14 cellular contexts compared by ENCODE assay signal in genomic region chr20:41306061-41306727, GRCh38. TPM values are rescaled to one million over a fixed set of nuclear protein-coding genes. Genes with fewer than 3 reads are reported as not detected.
DNase-seq lines count a peak whose midpoint lies in the region; ATAC-seq, FAIRE-seq and TF ChIP-seq lines count a peak whose summit lies in the region.
"Had no signal": no experiment of that assay in that cellular context is flagged by ENCODE, and none has a peak within 500 bp of the region (broad histone marks: within the 10 kb centered on the region; RNA-seq: fewer than 3 reads in every experiment).

No MANE protein-coding gene starts in this region.

- H3K36me3 ChIP-seq in HepG2 (replicated peaks in 1 of 2; ENCODE audit: control insufficient read depth in 1 of 2, insufficient read depth in 2 of 2, low read length in 2 of 2): no peaks in the 10 kb centered on the region

- BruUV-seq in HepG2 (replicated peaks; lab: Mats Ljungman, UMichigan): no TSS peak

- TF ChIP-seq CTCF in GM12865 (IDR thresholded peaks at IDR 0.05; ENCODE audit: insufficient read depth, low read depth, low read length, missing control alignments) (no peak), HepG2 (CRISPR knock-in tag; IDR thresholded peaks at IDR 0.05) (no peak)

- H3K9me3 ChIP-seq in HepG2 (ENCODE audit: low read length): no peaks in the 10 kb centered on the region

- H4K20me1 ChIP-seq in HepG2 (ENCODE audit: insufficient read depth, low read length): no peaks in the 10 kb centered on the region

- 95% methylated on average over 5 of the region's 5 CpGs for WGBS in HepG2 (ENCODE audit: low lambda C conversion rate)

- POLR2A ChIA-PET in HepG2 (lab: Yijun Ruan, JAX): no interaction called here

- H2AFZ ChIP-seq in HepG2 (ENCODE audit: low read length): no peak overlapping the region

- no peak for FAIRE-seq in HepG2 (lab: Jason Lieb, UNC)

- H3K4me2 ChIP-seq in HepG2 (ENCODE audit: low read depth, low read length): no peak overlapping the region

- TF ChIP-seq RAD21 in HepG2 (CRISPR knock-in tag; IDR thresholded peaks at IDR 0.05): no peak

- H3K27me3 ChIP-seq in HepG2 (ENCODE audit: control insufficient read depth in 1 of 2, insufficient read depth in 2 of 2, low read length in 2 of 2): no peaks in the 10 kb centered on the region

- TF ChIP-seq POLR2A in HepG2 (IDR thresholded peaks at IDR 0.05; ENCODE audit: insufficient read depth in 1 of 2, low read depth in 2 of 2, low read length in 2 of 2): no peak

- H3K27ac ChIP-seq in HepG2 (ENCODE audit: extremely low read length, insufficient read depth, low read length): no peak overlapping the region

- peaks cover 14% of the 10 kb centered on the region for H3K4me1 ChIP-seq in HepG2 (ENCODE audit: insufficient read depth, low read length)

- DNase-seq in GM12865 (ENCODE audit: low read depth): peak; percentile 70
- DNase-seq in NCI-H748 treated with DMSO at 0.1 percent for 48 hours (lab: John Stamatoyannopoulos, UW): no peak
- no peak for DNase-seq in HepG2 (ENCODE audit: low spot score)
- no peak for DNase-seq in SKM-1 (lab: John Stamatoyannopoulos, UW; ENCODE audit: unreplicated experiment)
- no peak for DNase-seq in midbrain (lab: John Stamatoyannopoulos, UW)
- DNase-seq: activated effector memory CD4-positive, alpha-beta T cell treated with Interleukin-2 at 50 U/mL for 16 hours; KG1; mesendoderm; NCI-H524 had no signal

- H3K4me3 ChIP-seq in GM12865 (ENCODE audit: low read depth, low read length): no peak overlapping the region
- no peak overlapping the region for H3K4me3 ChIP-seq in HepG2 (replicated peaks in 1 of 3; ENCODE audit: insufficient read depth in 1 of 3, low read depth in 2 of 3, low read length in 3 of 3)

- in situ Hi-C loops in HepG2 (cut with HindIII; ENCODE audit: extremely low pct_ligation_motif_present, low pct_unique_long_range_greater_than_20kb): no loop called here

- intact Hi-C loops in HepG2 (cut with micrococcal nuclease; ENCODE audit: unreplicated experiment): no loop called here

- ATAC-seq in GM19395 (IDR thresholded peaks at IDR 0.05; ENCODE audit: unreplicated experiment) (peak; percentile 87), HG02870 (IDR thresholded peaks at IDR 0.05; ENCODE audit: unreplicated experiment) (peak; percentile 86), HG03571 (IDR thresholded peaks at IDR 0.05; ENCODE audit: unreplicated experiment) (peak; percentile 88), HepG2 (no peak)
- ATAC-seq: sciatic nerve had no signal

- CTCF ChIA-PET in HepG2 (lab: Yijun Ruan, JAX; ENCODE audit: low intra/inter-chr PET ratio, low total read pairs): no interaction called here

- H3K79me2 ChIP-seq in HepG2 (ENCODE audit: insufficient read depth, low read length): peaks cover 2% of the 10 kb centered on the region

- H3K9ac ChIP-seq in HepG2 (ENCODE audit: insufficient read depth, low read depth, low read length): no peak overlapping the region

- TF ChIP-seq EP300 in HepG2 (IDR thresholded peaks at IDR 0.05; ENCODE audit: low read depth in 2 of 2, low read length in 2 of 2) (no peak), HepG2 (CRISPR knock-in tag; IDR thresholded peaks at IDR 0.05; ENCODE audit: borderline replicate concordance) (no peak)

TF ChIP-seq in HepG2, 621 proteins besides CTCF, POLR2A, EP300 and RAD21 (continues in another document):
- TF ChIP-seq NFIB (CRISPR knock-in tag; IDR thresholded peaks at IDR 0.05; ENCODE audit: borderline replicate concordance) (no peak), IKZF4 (CRISPR knock-in tag; IDR thresholded peaks at IDR 0.05; ENCODE audit: borderline replicate concordance, low read depth, not compliant biosample characterization) (no peak), ZNF678 (CRISPR knock-in tag; IDR thresholded peaks at IDR 0.05) (no peak), KLF6 (CRISPR knock-in tag; IDR thresholded peaks at IDR 0.05) (no peak), NR0B2 (CRISPR knock-in tag; IDR thresholded peaks at IDR 0.05) (no peak), SMARCE1 (IDR thresholded peaks at IDR 0.05; ENCODE audit: borderline replicate concordance) (no peak), TRAFD1 (CRISPR knock-in tag; IDR thresholded peaks at IDR 0.05; ENCODE audit: borderline replicate concordance) (no peak), SALL2 (CRISPR knock-in tag; IDR thresholded peaks at IDR 0.05) (no peak), TSC22D2 (CRISPR knock-in tag; IDR thresholded peaks at IDR 0.05; ENCODE audit: borderline replicate concordance) (no peak)
- TF ChIP-seq, protein P1, sequence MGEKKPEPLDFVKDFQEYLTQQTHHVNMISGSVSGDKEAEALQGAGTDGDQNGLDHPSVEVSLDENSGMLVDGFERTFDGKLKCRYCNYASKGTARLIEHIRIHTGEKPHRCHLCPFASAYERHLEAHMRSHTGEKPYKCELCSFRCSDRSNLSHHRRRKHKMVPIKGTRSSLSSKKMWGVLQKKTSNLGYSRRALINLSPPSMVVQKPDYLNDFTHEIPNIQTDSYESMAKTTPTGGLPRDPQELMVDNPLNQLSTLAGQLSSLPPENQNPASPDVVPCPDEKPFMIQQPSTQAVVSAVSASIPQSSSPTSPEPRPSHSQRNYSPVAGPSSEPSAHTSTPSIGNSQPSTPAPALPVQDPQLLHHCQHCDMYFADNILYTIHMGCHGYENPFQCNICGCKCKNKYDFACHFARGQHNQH (CRISPR knock-in tag; IDR thresholded peaks at IDR 0.05): no peak

RNA-seq across cellular contexts. Expression of gene ZHX3, which starts 11.3 kb away (rescaled TPM):
- 11.7 and 13.0 TPM in 2 replicates for total RNA-seq in HepG2 (2016; rRNA removed; fragmentation: Illumina TruSeq; extraction: Trizol)
- 7.8 and 8.9 TPM in 2 replicates for total RNA-seq in HepG2 (2016; cell fraction: cytosol; rRNA removed; fragmentation: Illumina TruSeq; extraction: Trizol; ENCODE audit: low read depth)
- total RNA-seq in HepG2 (2016; cell fraction: insoluble cytoplasmic fraction; rRNA removed; fragmentation: Illumina TruSeq; extraction: Trizol): 11.9 and 13.9 TPM in 2 replicates
- total RNA-seq in HepG2 (2016; cell fraction: membrane; rRNA removed; fragmentation: Illumina TruSeq; extraction: Trizol): 9.7 and 11.7 TPM in 2 replicates
- 13.8 and 17.1 TPM in 2 replicates for total RNA-seq in HepG2 (2016; cell fraction: nucleus; rRNA removed; fragmentation: Illumina TruSeq; extraction: Trizol)
- polyA plus RNA-seq in HepG2 (2011; rRNA removed): 8.1 and 8.4 TPM in 2 replicates
- polyA plus RNA-seq in HepG2 (2011; cell fraction: cytosol; rRNA removed): 3.7 and 3.9 TPM in 2 replicates
- 9.0 and 9.8 TPM in 2 replicates for polyA plus RNA-seq in HepG2 (2011; cell fraction: nucleus; rRNA removed)
- polyA plus RNA-seq in HepG2 (2012): 8.2 and 8.7 TPM in 2 replicates
- 8.5 and 10.7 TPM in 2 replicates for polyA plus RNA-seq in HepG2 (2016; cell fraction: cytosol; fragmentation: Illumina TruSeq; extraction: Trizol; ENCODE audit: low read depth)
- 11.8 and 13.5 TPM in 2 replicates for polyA plus RNA-seq in HepG2 (2016; cell fraction: insoluble cytoplasmic fraction; fragmentation: Illumina TruSeq; extraction: Trizol; ENCODE audit: low read depth)
- 8.4 and 11.6 TPM in 2 replicates for polyA plus RNA-seq in HepG2 (2016; cell fraction: membrane; fragmentation: Illumina TruSeq; extraction: Trizol; ENCODE audit: low read depth)
- 15.2 and 17.6 TPM in 2 replicates for polyA plus RNA-seq in HepG2 (2016; cell fraction: nucleus; fragmentation: Illumina TruSeq; extraction: Trizol; ENCODE audit: insufficient read depth, low read depth)
- polyA minus RNA-seq in HepG2 (2011; rRNA and poly(A)+ RNA removed; ENCODE audit: low replicate concordance): 14.5 and 16.9 TPM in 2 replicates
- 4.8 and 7.9 TPM in 2 replicates for polyA minus RNA-seq in HepG2 (2011; cell fraction: cytosol; rRNA and poly(A)+ RNA removed)
- 8.8 and 10.6 TPM in 2 replicates for polyA minus RNA-seq in HepG2 (2011; cell fraction: nucleus; rRNA and poly(A)+ RNA removed)

RNA-seq across cellular contexts. Expression of gene LPIN3, which starts 34.4 kb away (rescaled TPM):
- total RNA-seq in HepG2 (2016; rRNA removed; fragmentation: Illumina TruSeq; extraction: Trizol): 3.5 and 14.2 TPM in 2 replicates
- total RNA-seq in HepG2 (2016; cell fraction: cytosol; rRNA removed; fragmentation: Illumina TruSeq; extraction: Trizol; ENCODE audit: low read depth): 1.1 and 1.2 TPM in 2 replicates
- total RNA-seq in HepG2 (2016; cell fraction: insoluble cytoplasmic fraction; rRNA removed; fragmentation: Illumina TruSeq; extraction: Trizol): 2.8 and 12.1 TPM in 2 replicates
- 1.00 and 1.4 TPM in 2 replicates for total RNA-seq in HepG2 (2016; cell fraction: membrane; rRNA removed; fragmentation: Illumina TruSeq; extraction: Trizol)
- 17.9 and 18.2 TPM in 2 replicates for total RNA-seq in HepG2 (2016; cell fraction: nucleus; rRNA removed; fragmentation: Illumina TruSeq; extraction: Trizol)
- 28.6 and 43.6 TPM in 2 replicates for polyA plus RNA-seq in HepG2 (2011; rRNA removed)
- polyA plus RNA-seq in HepG2 (2011; cell fraction: cytosol; rRNA removed): 3.2 and 4.6 TPM in 2 replicates
- polyA plus RNA-seq in HepG2 (2011; cell fraction: nucleus; rRNA removed): 337 and 399 TPM in 2 replicates
- 15.0 and 15.8 TPM in 2 replicates for polyA plus RNA-seq in HepG2 (2012)
- polyA plus RNA-seq in HepG2 (2016; cell fraction: cytosol; fragmentation: Illumina TruSeq; extraction: Trizol; ENCODE audit: low read depth): 0.34 and 0.35 TPM in 2 replicates
- 1.9 and 3.7 TPM in 2 replicates for polyA plus RNA-seq in HepG2 (2016; cell fraction: insoluble cytoplasmic fraction; fragmentation: Illumina TruSeq; extraction: Trizol; ENCODE audit: low read depth)
- 0.42 and 0.58 TPM in 2 replicates for polyA plus RNA-seq in HepG2 (2016; cell fraction: membrane; fragmentation: Illumina TruSeq; extraction: Trizol; ENCODE audit: low read depth)
- polyA plus RNA-seq in HepG2 (2016; cell fraction: nucleus; fragmentation: Illumina TruSeq; extraction: Trizol; ENCODE audit: insufficient read depth, low read depth): 71.3 and 85.0 TPM in 2 replicates
- polyA minus RNA-seq in HepG2 (2011; rRNA and poly(A)+ RNA removed; ENCODE audit: low replicate concordance): 5.4 and 16.3 TPM in 2 replicates
- 4.1 and 4.4 TPM in 2 replicates for polyA minus RNA-seq in HepG2 (2011; cell fraction: cytosol; rRNA and poly(A)+ RNA removed)
- 35.8 and 39.4 TPM in 2 replicates for polyA minus RNA-seq in HepG2 (2011; cell fraction: nucleus; rRNA and poly(A)+ RNA removed)
- polyA plus RNA-seq: CD14-positive monocyte had no signal
